13 cellular contexts compared by ENCODE assay signal in the genomic region with DNA sequence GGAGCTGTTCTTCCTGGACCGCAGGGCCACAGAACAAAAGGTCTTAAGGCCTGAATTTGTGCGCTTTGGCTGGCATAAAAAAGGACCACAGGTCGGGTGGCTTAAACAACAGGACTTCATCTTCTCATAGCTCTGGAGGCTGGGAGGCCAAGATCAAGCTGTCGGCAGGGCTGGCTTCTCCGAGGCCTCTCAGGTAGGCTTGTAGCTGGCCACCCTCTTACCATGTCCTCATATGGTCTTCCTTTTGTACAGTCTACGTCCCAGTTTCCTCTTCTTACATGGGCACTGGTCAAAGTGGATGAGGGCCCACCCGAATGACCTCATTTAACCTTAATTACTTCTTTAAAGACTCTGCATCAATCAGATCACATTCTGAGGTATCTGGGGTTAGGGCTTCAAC.
A peak's percentile ranks its signal among the peaks of the same experiment; 100 is the strongest.
DNase-seq lines count a peak whose midpoint lies in the region; ATAC-seq, FAIRE-seq and TF ChIP-seq lines count a peak whose summit lies in the region.
"Had no signal": no experiment of that assay in that cellular context is flagged by ENCODE, and none has a peak within 500 bp of the region (broad histone marks: within the 10 kb centered on the region; RNA-seq: fewer than 3 reads in every experiment).

No MANE protein-coding gene starts in this region.

- TF ChIP-seq CTCF in RWPE1 (conservative IDR thresholded peaks at IDR 0.05; ENCODE audit: low read depth) (no peak), H1 (IDR thresholded peaks at IDR 0.05; ENCODE audit: control extremely low read depth in 1 of 3, insufficient read depth in 1 of 3, low read depth in 1 of 3, low read length in 3 of 3) (no peak), neural progenitor cell (IDR thresholded peaks at IDR 0.05) (no peak), lower lobe of right lung (IDR thresholded peaks at IDR 0.05) (no peak), HepG2 (CRISPR knock-in tag; IDR thresholded peaks at IDR 0.05) (no peak)

- H4K8ac ChIP-seq in H1 (ENCODE audit: extremely low read depth, insufficient read depth, low read length): no peak overlapping the region

- H3K4me2 ChIP-seq in H1 (ENCODE audit: insufficient read depth in 1 of 2, low read depth in 2 of 2, low read length in 2 of 2) (no peak overlapping the region), neural progenitor cell (no peak overlapping the region), HepG2 (ENCODE audit: low read depth, low read length) (no peak overlapping the region)
- H3K4me2 ChIP-seq: BLaER1 treated with 17β-estradiol and CSF1 and Interleukin-3, amounts not matched to agents 10 nM and 100 nM had no signal

- BruUV-seq in HepG2 (replicated peaks; lab: Mats Ljungman, UMichigan): no TSS peak

- H3K79me1 ChIP-seq in H1 (ENCODE audit: low read depth, low read length): no peaks in the 10 kb centered on the region

- no peak overlapping the region for H3K4me3 Mint-ChIP-seq in neural progenitor cell
- H3K4me3 Mint-ChIP-seq: B cell; CD8-positive, alpha-beta T cell had no signal

- H3K4ac ChIP-seq in H1 (replicated peaks; ENCODE audit: insufficient read length, low read depth, low read length): no peak overlapping the region

- no peaks in the 10 kb centered on the region for H3F3A ChIP-seq in neural progenitor cell (ENCODE audit: low read depth)

- H3K36me3 ChIP-seq in H1 (ENCODE audit: control insufficient read depth in 2 of 4, insufficient read depth in 4 of 4, low read length in 3 of 4): no peaks in the 10 kb centered on the region
- no peaks in the 10 kb centered on the region for H3K36me3 ChIP-seq in neural progenitor cell
- H3K36me3 ChIP-seq in lower lobe of right lung: no peaks in the 10 kb centered on the region
- no peaks in the 10 kb centered on the region for H3K36me3 ChIP-seq in HepG2 (replicated peaks in 1 of 2; ENCODE audit: control insufficient read depth in 1 of 2, insufficient read depth in 2 of 2, low read length in 2 of 2)
- H3K36me3 ChIP-seq: BLaER1 treated with 17β-estradiol and CSF1 and Interleukin-3, amounts not matched to agents 10 nM and 100 nM; HAP-1 had no signal

- no peak for FAIRE-seq in H1 (lab: Jason Lieb, UNC)
- FAIRE-seq in HepG2 (lab: Jason Lieb, UNC): no peak
- FAIRE-seq: GM12878 had no signal

- peak overlapping the region; percentile 1; the same call in 1 of the 2 replicates for H2BK5ac ChIP-seq in H1 (ENCODE audit: low read depth, low read length)

- no peak overlapping the region for H3K14ac ChIP-seq in H1 (ENCODE audit: insufficient read length)

- 89% methylated on average over 7 of the region's 7 CpGs; no CpG with 5 or more reads in 1 of the 2 experiments for WGBS in H1 (ENCODE audit: extremely low coverage in 1 of 2, insufficient coverage in 1 of 2, insufficient read length in 1 of 2, insufficient replicate concordance in 2 of 2, low coverage in 1 of 2, low lambda C conversion rate in 2 of 2, missing lambda C conversion rate in 1 of 2), 2 experiments
- 18% methylated on average over 7 of the region's 7 CpGs for WGBS in HepG2 (ENCODE audit: low lambda C conversion rate)

- peaks cover 56% of the 10 kb centered on the region for H3K4me1 Mint-ChIP-seq in neural progenitor cell
- H3K4me1 Mint-ChIP-seq: B cell had no signal

- H3K18ac ChIP-seq in H1 (ENCODE audit: extremely low read depth, low read length): 0 out of 2 replicates have a peak overlapping the region, but pooled peaks have one; percentile 13

- H4K5ac ChIP-seq in H1 (ENCODE audit: insufficient read length, low read depth, low read length): no peak overlapping the region

- H3K9ac ChIP-seq in H1 (replicated peaks in 1 of 4; ENCODE audit: extremely low read depth in 1 of 4, low read depth in 3 of 4, low read length in 3 of 4): no peak overlapping the region
- no peak overlapping the region for H3K9ac ChIP-seq in neural progenitor cell
- H3K9ac ChIP-seq in HepG2 (ENCODE audit: insufficient read depth, low read depth, low read length): no peak overlapping the region
- H3K9ac ChIP-seq: BLaER1 treated with 17β-estradiol and CSF1 and Interleukin-3, amounts not matched to agents 10 nM and 100 nM had no signal

- DNase-seq in G401 (ENCODE audit: low spot score): peak; percentile 49
- no peak for DNase-seq in RWPE1 (ENCODE audit: low spot score)
- DNase-seq in H1 (ENCODE audit: low read depth in 1 of 2, low spot score in 2 of 2): no peak
- DNase-seq in neural progenitor cell (ENCODE audit: low spot score): no peak
- DNase-seq in lower lobe of right lung: no peak
- no peak for DNase-seq in HepG2 (ENCODE audit: low spot score)
- DNase-seq: Calu3; CD8-positive, alpha-beta T cell; DMS79 treated with DMSO at 0.1 percent for 48 hours had no signal

- no peak overlapping the region for H2BK120ac ChIP-seq in H1 (replicated peaks; ENCODE audit: low read depth, low read length)

- H2BK12ac ChIP-seq in H1 (ENCODE audit: low read depth, low read length): peak overlapping the region; percentile 51; the same call in 1 of the 2 replicates

- TF ChIP-seq POLR2A in H1 (IDR thresholded peaks at IDR 0.05; ENCODE audit: control extremely low read depth in 1 of 2, low read depth in 2 of 2, low read length in 2 of 2) (no peak), HepG2 (IDR thresholded peaks at IDR 0.05; ENCODE audit: insufficient read depth in 1 of 2, low read depth in 2 of 2, low read length in 2 of 2) (no peak)

- H3K4me3 ChIP-seq in H1 (ENCODE audit: extremely low read depth in 1 of 4, insufficient read depth in 2 of 4, low read depth in 3 of 4, low read length in 4 of 4) (no peak overlapping the region), neural progenitor cell (no peak overlapping the region), lower lobe of right lung (no peak overlapping the region), HepG2 (replicated peaks in 1 of 3; ENCODE audit: insufficient read depth in 1 of 3, low read depth in 2 of 3, low read length in 3 of 3) (no peak overlapping the region)
- H3K4me3 ChIP-seq: BLaER1 treated with 17β-estradiol and CSF1 and Interleukin-3, amounts not matched to agents 10 nM and 100 nM; GM12878; HAP-1 had no signal

- H4K20me1 ChIP-seq in H1 (replicated peaks in 1 of 2; ENCODE audit: control insufficient read depth in 1 of 2, insufficient read depth in 2 of 2, low read length in 2 of 2) (no peaks in the 10 kb centered on the region), neural progenitor cell (ENCODE audit: low read depth) (no peaks in the 10 kb centered on the region), HepG2 (ENCODE audit: insufficient read depth, low read length) (no peaks in the 10 kb centered on the region)
- H4K20me1 ChIP-seq: BLaER1 treated with 17β-estradiol and CSF1 and Interleukin-3, amounts not matched to agents 10 nM and 100 nM had no signal

- no peaks in the 10 kb centered on the region for H3K9me3 Mint-ChIP-seq in neural progenitor cell

- ATAC-seq in lower lobe of right lung: no peak
- no peak for ATAC-seq in HepG2
- ATAC-seq: CD8-positive, alpha-beta T cell; GM12878 had no signal

- H3K79me2 ChIP-seq in H1 (ENCODE audit: control insufficient read depth in 1 of 2, insufficient read depth in 2 of 2, low read length in 2 of 2) (no peaks in the 10 kb centered on the region), neural progenitor cell (ENCODE audit: low read depth) (no peaks in the 10 kb centered on the region), HepG2 (ENCODE audit: insufficient read depth, low read length) (no peaks in the 10 kb centered on the region)

- H2BK20ac ChIP-seq in H1 (ENCODE audit: low read length): peak overlapping the region; percentile 48; the same call in 1 of the 2 replicates

- no peaks in the 10 kb centered on the region for H3K36me3 Mint-ChIP-seq in neural progenitor cell
- H3K36me3 Mint-ChIP-seq: CD8-positive, alpha-beta T cell had no signal

- peaks cover 7 to 33% (median 20%) of the 10 kb centered on the region in 4 experiments for H3K4me1 ChIP-seq in H1 (replicated peaks in 1 of 4; ENCODE audit: control insufficient read depth in 3 of 4, insufficient read depth in 4 of 4, low read length in 3 of 4)
- H3K4me1 ChIP-seq in neural progenitor cell: peaks cover 33% of the 10 kb centered on the region
- no peaks in the 10 kb centered on the region for H3K4me1 ChIP-seq in lower lobe of right lung
- H3K4me1 ChIP-seq in HepG2 (ENCODE audit: insufficient read depth, low read length): no peaks in the 10 kb centered on the region

- TF ChIP-seq EP300 in H1 (IDR thresholded peaks at IDR 0.05; ENCODE audit: borderline replicate concordance in 1 of 2, low read depth in 2 of 2, low read length in 2 of 2): no peak
- TF ChIP-seq EP300 in HepG2 (IDR thresholded peaks at IDR 0.05; ENCODE audit: low read depth in 2 of 2, low read length in 2 of 2): no peak
- no peak for TF ChIP-seq EP300 in HepG2 (CRISPR knock-in tag; IDR thresholded peaks at IDR 0.05; ENCODE audit: borderline replicate concordance)

- H3K27me3 Mint-ChIP-seq in neural progenitor cell (ENCODE audit: insufficient read depth, low read depth): peaks cover 20% of the 10 kb centered on the region

- intact Hi-C loops in lower lobe of right lung (cut with DNase I): no loop called here
- intact Hi-C loops in HepG2 (cut with micrococcal nuclease; ENCODE audit: unreplicated experiment): no loop called here

- H2AK5ac ChIP-seq in H1 (ENCODE audit: low read depth, low read length): no peak overlapping the region

- peak overlapping the region; percentile 52 for H3K27ac Mint-ChIP-seq in neural progenitor cell
- H3K27ac Mint-ChIP-seq: B cell; CD8-positive, alpha-beta T cell had no signal

- no peak overlapping the region for H4K91ac ChIP-seq in H1 (replicated peaks; ENCODE audit: insufficient read length, low read length)

- H2AFZ ChIP-seq in H1 (ENCODE audit: low read length) (no peak overlapping the region), neural progenitor cell (replicated peaks) (no peak overlapping the region), HepG2 (ENCODE audit: low read length) (no peak overlapping the region)

- TF ChIP-seq RAD21 in H1 (IDR thresholded peaks at IDR 0.05 in 1 of 2, conservative IDR thresholded peaks at IDR 0.05 in 1 of 2; ENCODE audit: low read depth in 2 of 2, low read length in 2 of 2) (no peak), HepG2 (CRISPR knock-in tag; IDR thresholded peaks at IDR 0.05) (no peak)

- H3K27ac ChIP-seq in RWPE1: peak overlapping the region; percentile 93
- H3K27ac ChIP-seq in H1 (ENCODE audit: low read depth, low read length): no peak overlapping the region
- H3K27ac ChIP-seq in neural progenitor cell: no peak overlapping the region
- H3K27ac ChIP-seq in lower lobe of right lung: no peak overlapping the region
- H3K27ac ChIP-seq in HepG2 (ENCODE audit: extremely low read length, insufficient read depth, low read length): no peak overlapping the region
- H3K27ac ChIP-seq: BLaER1 treated with 17β-estradiol and CSF1 and Interleukin-3, amounts not matched to agents 10 nM and 100 nM had no signal

- no peak overlapping the region for H3K56ac ChIP-seq in H1 (replicated peaks; ENCODE audit: insufficient read length, low read depth, low read length)

- H2BK15ac ChIP-seq in H1 (ENCODE audit: low read length): 0 out of 2 replicates have a peak overlapping the region, but pooled peaks have one; percentile 21

- CTCF ChIA-PET in RWPE1 (lab: Yijun Ruan, JAX) (no interaction called here), H1 (lab: Charles Lee; ENCODE audit: partially characterized antibody) (no interaction called here), HepG2 (lab: Yijun Ruan, JAX; ENCODE audit: low intra/inter-chr PET ratio, low total read pairs) (no interaction called here)

- H3K23ac ChIP-seq in H1 (ENCODE audit: insufficient read length): no peak overlapping the region

- H3K27me3 ChIP-seq in H1 (replicated peaks in 1 of 4; ENCODE audit: control insufficient read depth in 3 of 4, extremely low read depth in 1 of 4, insufficient read depth in 3 of 4, low read length in 3 of 4) (no peaks in the 10 kb centered on the region; a peak in 1 of 7 replicates), neural progenitor cell (no peaks in the 10 kb centered on the region), lower lobe of right lung (ENCODE audit: low read depth) (peaks cover 12% of the 10 kb centered on the region), HepG2 (ENCODE audit: control insufficient read depth in 1 of 2, insufficient read depth in 2 of 2, low read length in 2 of 2) (peaks cover 0 to 26% of the 10 kb centered on the region in 2 experiments; a peak in 2 of 5 replicates)

- POLR2A ChIA-PET in RWPE1 (lab: Yijun Ruan, JAX; ENCODE audit: low non-redundant PET) (no interaction called here), H1 (lab: Charles Lee; ENCODE audit: partially characterized antibody) (no interaction called here), HepG2 (lab: Yijun Ruan, JAX) (no interaction called here)

- H3K9me3 ChIP-seq in H1 (ENCODE audit: insufficient read depth in 2 of 2, low read depth in 1 of 2, low read length in 1 of 2): no peaks in the 10 kb centered on the region
- H3K9me3 ChIP-seq in neural progenitor cell (ENCODE audit: low read depth): no peaks in the 10 kb centered on the region
- no peaks in the 10 kb centered on the region for H3K9me3 ChIP-seq in lower lobe of right lung
- H3K9me3 ChIP-seq in HepG2 (ENCODE audit: low read length): no peaks in the 10 kb centered on the region
- H3K9me3 ChIP-seq: BLaER1 treated with 17β-estradiol and CSF1 and Interleukin-3, amounts not matched to agents 10 nM and 100 nM; HAP-1 had no signal

- H3K23me2 ChIP-seq in H1 (ENCODE audit: low read depth, low read length): no peaks in the 10 kb centered on the region; the same call in 1 of the 2 replicates

- in situ Hi-C loops in G401 (cut with HindIII; ENCODE audit: low sequenced_read_pairs) (no loop called here), HepG2 (cut with HindIII; ENCODE audit: extremely low pct_ligation_motif_present, low pct_unique_long_range_greater_than_20kb) (no loop called here)
